ENCODE assay signal across 8 cellular contexts in genomic region chr6:159608961-159609673, GRCh38.
DNase-seq lines count a peak whose midpoint lies in the region; TF ChIP-seq lines count a peak whose summit lies in the region.

No MANE protein-coding gene starts in this region.

- DNase-seq in AG04449 (ENCODE audit: low read depth, low spot score), result no peak
- peak; percentile 52 for DNase-seq in GM12865 (ENCODE audit: low read depth)
- DNase-seq in NCI-H460 (ENCODE audit: extremely low read depth, low read depth), result peak; percentile 9
- DNase-seq in fibroblast of the aortic adventitia (ENCODE audit: low read depth), result peak; percentile 52
- DNase-seq in NCI-H2107 (lab: John Stamatoyannopoulos, UW), result no peak
- DNase-seq in medulla oblongata (ENCODE audit: extremely low spot score), result no peak
- DNase-seq in CD1c-positive myeloid dendritic cell (ENCODE audit: extremely low spot score), result no peak
- no peak for DNase-seq in 8988T

- POLR2A ChIA-PET in AG04449 (lab: Yijun Ruan, JAX), result no interaction called here

- peak; percentile 59 for TF ChIP-seq CTCF in AG04449 (IDR thresholded peaks at IDR 0.05; ENCODE audit: insufficient read depth, low read length, missing control alignments)
- peak; percentile 61 for TF ChIP-seq CTCF in GM12865 (IDR thresholded peaks at IDR 0.05; ENCODE audit: insufficient read depth, low read depth, low read length, missing control alignments)
- TF ChIP-seq CTCF in fibroblast of the aortic adventitia (IDR thresholded peaks at IDR 0.05; ENCODE audit: insufficient read depth, low read length), result peak; percentile 81

- CTCF ChIA-PET in AG04449 (lab: Yijun Ruan, JAX), result interaction anchor here (0.8 to 2.0 kb wide), 10 partner anchors 10 to 458 kb away, joined by 3 to 12 read pairs (median 4); no protein-coding TSS in a partner anchor

- H3K4me3 ChIP-seq in AG04449 (ENCODE audit: low read depth, low read length) (no peak overlapping the region), GM12865 (ENCODE audit: low read depth, low read length) (no peak overlapping the region), fibroblast of the aortic adventitia (ENCODE audit: low read depth, low read length) (no peak overlapping the region)

Comparison
In these comparisons a context has a peak if more than half of its experiments do, and no peak if none do; other contexts are left out.
1. DNase-seq: peak in GM12865 (single experiment), NCI-H460 (single experiment) and fibroblast of the aortic adventitia (single experiment); none in AG04449 (single experiment), NCI-H2107 (single experiment), medulla oblongata (single experiment), CD1c-positive myeloid dendritic cell (single experiment) and 8988T (single experiment).
2. Peak in every context shown above with its lines, with median percentiles within 50 percentile points of each other: CTCF ChIP-seq.